Comparison of ENCODE assay signal across 24 cellular contexts in genomic region chr15:38876621-38877020, GRCh38.
DNase-seq lines count a peak whose midpoint lies in the region; ATAC-seq and TF ChIP-seq lines count a peak whose summit lies in the region.
"Had no signal": no experiment of that assay in that cellular context is flagged by ENCODE, and none has a peak within 500 bp of the region (broad histone marks: within the 10 kb centered on the region; RNA-seq: fewer than 3 reads in every experiment).

No MANE protein-coding gene starts in this region.

- TF ChIP-seq CTCF in C4-2B (conservative IDR thresholded peaks at IDR 0.05): no peak
- no peak for TF ChIP-seq CTCF in HFFc6 (IDR thresholded peaks at IDR 0.05)
- TF ChIP-seq CTCF in chondrocyte (IDR thresholded peaks at IDR 0.05): no peak
- TF ChIP-seq CTCF in parathyroid adenoma (IDR thresholded peaks at IDR 0.05): no peak
- TF ChIP-seq CTCF in endodermal cell (conservative IDR thresholded peaks at IDR 0.05): no peak

- H3K36me3 Mint-ChIP-seq in HFFc6 (ENCODE audit: low read depth) (peaks cover 41% of the 10 kb centered on the region), chondrocyte (ENCODE audit: low read depth) (peaks cover 1% of the 10 kb centered on the region), endodermal cell (ENCODE audit: low read depth) (no peaks in the 10 kb centered on the region)
- H3K36me3 Mint-ChIP-seq: T-cell had no signal

- H3K79me2 ChIP-seq in parathyroid adenoma: no peaks in the 10 kb centered on the region

- peak overlapping the region; percentile 18; the same call in 1 of the 2 replicates for H3K4me3 Mint-ChIP-seq in HFFc6
- H3K4me3 Mint-ChIP-seq in chondrocyte (ENCODE audit: unreplicated experiment): no peak overlapping the region
- no peak overlapping the region for H3K4me3 Mint-ChIP-seq in endodermal cell
- no peak overlapping the region for H3K4me3 Mint-ChIP-seq in stimulated activated naive CD8-positive, alpha-beta T cell treated with anti-CD3 and anti-CD28 coated beads, Interleukin-15, amount 100 ng/mL, for 72 hours
- H3K4me3 Mint-ChIP-seq: T-cell had no signal

- H3K9me3 ChIP-seq in parathyroid adenoma (ENCODE audit: control insufficient read depth, low read length) (no peaks in the 10 kb centered on the region), endodermal cell (ENCODE audit: control insufficient read depth, low read length) (peaks cover 15% of the 10 kb centered on the region)
- H3K9me3 ChIP-seq: BE2C, HAP-1, SJCRH30 had no signal

- peaks cover 72% of the 10 kb centered on the region for H3K4me1 Mint-ChIP-seq in HFFc6 (ENCODE audit: low read depth)
- peaks cover 62% of the 10 kb centered on the region for H3K4me1 Mint-ChIP-seq in chondrocyte (ENCODE audit: low read depth)
- H3K4me1 Mint-ChIP-seq in endodermal cell: no peaks in the 10 kb centered on the region
- H3K4me1 Mint-ChIP-seq in stimulated activated naive CD8-positive, alpha-beta T cell treated with anti-CD3 and anti-CD28 coated beads, Interleukin-15, amount 100 ng/mL, for 72 hours: no peaks in the 10 kb centered on the region
- H3K4me1 Mint-ChIP-seq: T-cell had no signal

- H3K4me2 ChIP-seq in parathyroid adenoma (ENCODE audit: low read length): peak overlapping the region; percentile 31

- H2AFZ ChIP-seq in parathyroid adenoma: no peak overlapping the region

- H3K27ac ChIP-seq in C4-2B (peak overlapping the region; percentile 57), parathyroid adenoma (no peak overlapping the region), endodermal cell (ENCODE audit: low read depth, low read length) (no peak overlapping the region)
- H3K27ac ChIP-seq: SJCRH30 had no signal

- no peak for ATAC-seq in GM21360 (IDR thresholded peaks at IDR 0.05; ENCODE audit: unreplicated experiment)
- ATAC-seq in stimulated activated naive CD8-positive, alpha-beta T cell treated with anti-CD3 and anti-CD28 coated beads, Interleukin-15, amount 100 ng/mL, for 72 hours: no peak
- ATAC-seq: K562, PC-3, Right ventricle myocardium inferior, T-cell had no signal

- no peaks in the 10 kb centered on the region for H3K27me3 Mint-ChIP-seq in HFFc6 (ENCODE audit: insufficient read depth)
- no peaks in the 10 kb centered on the region for H3K27me3 Mint-ChIP-seq in chondrocyte (ENCODE audit: low read depth)
- H3K27me3 Mint-ChIP-seq in endodermal cell (ENCODE audit: insufficient read depth): no peaks in the 10 kb centered on the region
- H3K27me3 Mint-ChIP-seq in stimulated activated naive CD8-positive, alpha-beta T cell treated with anti-CD3 and anti-CD28 coated beads, Interleukin-15, amount 100 ng/mL, for 72 hours: peaks cover 25% of the 10 kb centered on the region

- no peaks in the 10 kb centered on the region for H3K36me3 ChIP-seq in parathyroid adenoma (ENCODE audit: control insufficient read depth, insufficient read depth, low read length)
- H3K36me3 ChIP-seq in endodermal cell (ENCODE audit: control insufficient read depth, insufficient read depth, low read length): no peaks in the 10 kb centered on the region
- H3K36me3 ChIP-seq: BE2C, HAP-1, SJCRH30 had no signal

- H3K4me3 ChIP-seq in parathyroid adenoma (ENCODE audit: low read depth, low read length) (no peak overlapping the region), endodermal cell (ENCODE audit: low read length) (no peak overlapping the region)
- H3K4me3 ChIP-seq: HAP-1, K562, SJCRH30 had no signal

- no peak for DNase-seq in HFFc6
- no peak for DNase-seq in chondrocyte (ENCODE audit: low spot score)
- DNase-seq in endodermal cell: no peak
- DNase-seq in stimulated activated naive CD8-positive, alpha-beta T cell treated with anti-CD3 and anti-CD28 coated beads, Interleukin-15, amount 100 ng/mL, for 72 hours: no peak
- DNase-seq: BE2C; GOT3; Kasumi-1; MV-4-11; NCI-H1105; NCI-H146; NCI-H1930; NCI-H2107; NCI-H524 treated with DMSO at 0.1 percent for 48 hours; NCI-H774; NK-92 treated with Interleukin-12 subunit alpha and Interleukin-12 subunit beta, amount 100 ng/mL, for 24 hours; PC-3; T-cell had no signal

- H3K9me3 Mint-ChIP-seq in HFFc6: peaks cover 4% of the 10 kb centered on the region
- no peaks in the 10 kb centered on the region for H3K9me3 Mint-ChIP-seq in chondrocyte (ENCODE audit: low read depth)
- peaks cover 10% of the 10 kb centered on the region for H3K9me3 Mint-ChIP-seq in endodermal cell
- peaks cover 0 to 6% of the 10 kb centered on the region in 2 donors for H3K9me3 Mint-ChIP-seq in stimulated activated naive CD8-positive, alpha-beta T cell treated with anti-CD3 and anti-CD28 coated beads, Interleukin-15, amount 100 ng/mL, for 72 hours
- H3K9me3 Mint-ChIP-seq: T-cell had no signal

- H3K27me3 ChIP-seq in parathyroid adenoma (ENCODE audit: control insufficient read depth, insufficient read depth, low read length) (no peaks in the 10 kb centered on the region), endodermal cell (ENCODE audit: control insufficient read depth, insufficient read depth, low read length, poor library complexity, severe bottlenecking) (no peaks in the 10 kb centered on the region)
- H3K27me3 ChIP-seq: BE2C, SJCRH30 had no signal

- H3K9ac ChIP-seq in parathyroid adenoma (no peak overlapping the region), endodermal cell (ENCODE audit: extremely low read depth, low read length, poor library complexity, severe bottlenecking) (no peak overlapping the region)

- H3K27ac Mint-ChIP-seq in HFFc6: peak overlapping the region; percentile 50
- peak overlapping the region; percentile 53 for H3K27ac Mint-ChIP-seq in chondrocyte (ENCODE audit: unreplicated experiment)
- no peak overlapping the region for H3K27ac Mint-ChIP-seq in endodermal cell
- peak overlapping the region in 1 of 2 donors; percentile 54 for H3K27ac Mint-ChIP-seq in stimulated activated naive CD8-positive, alpha-beta T cell treated with anti-CD3 and anti-CD28 coated beads, Interleukin-15, amount 100 ng/mL, for 72 hours
- H3K27ac Mint-ChIP-seq: T-cell had no signal

- H3K4me1 ChIP-seq in parathyroid adenoma (no peaks in the 10 kb centered on the region), endodermal cell (ENCODE audit: control insufficient read depth, insufficient read depth, low read length) (no peaks in the 10 kb centered on the region)
- H3K4me1 ChIP-seq: HAP-1 had no signal

- 94 to 98% methylated on average over 2 to 3 of the region's 3 CpGs for WGBS in endodermal cell (ENCODE audit: insufficient coverage in 1 of 2, insufficient read length in 1 of 2), 2 experiments
